In the genomic region with DNA sequence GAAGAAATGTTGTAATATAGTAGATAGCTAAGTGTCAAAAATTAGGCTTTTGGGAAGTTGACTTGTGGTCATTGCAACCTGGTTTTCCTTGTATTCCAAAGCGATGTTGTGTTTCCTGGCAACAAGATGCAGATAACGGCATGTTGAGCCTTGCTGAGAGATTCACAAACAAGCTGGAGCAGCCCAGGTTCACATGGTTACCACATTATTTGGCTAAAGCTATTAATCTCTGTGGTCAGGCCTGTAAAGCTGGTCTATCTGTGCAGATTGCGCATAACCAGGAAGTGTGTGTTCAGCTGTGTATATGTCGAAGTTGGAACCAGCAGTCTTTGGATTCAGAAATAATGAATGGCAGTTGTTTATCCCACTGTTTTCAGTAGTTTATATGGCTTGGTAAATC, we compare ENCODE assay signal across 8 cellular contexts. TPM values are rescaled to one million over a fixed set of nuclear protein-coding genes. Genes with fewer than 3 reads are reported as not detected.
DNase-seq lines count a peak whose midpoint lies in the region; ATAC-seq and TF ChIP-seq lines count a peak whose summit lies in the region.

No MANE protein-coding gene starts in this region.

- intact Hi-C loops in Panc1 (cut with micrococcal nuclease; ENCODE audit: unreplicated experiment), result loop anchor here (2.0 kb wide), 1 partner anchor 136 kb away; no protein-coding TSS in a partner anchor

- H3K36me3 ChIP-seq in Panc1 (ENCODE audit: control insufficient read depth, insufficient read depth, low read length) (peaks cover 11% of the 10 kb centered on the region), neutrophil (peaks cover 11% of the 10 kb centered on the region)

- TF ChIP-seq CTCF in Panc1 (IDR thresholded peaks at IDR 0.05), result no peak
- TF ChIP-seq CTCF in neutrophil (IDR thresholded peaks at IDR 0.05), result no peak

- ATAC-seq in GM21526 (IDR thresholded peaks at IDR 0.05; ENCODE audit: low FRiP score, unreplicated experiment) (peak; percentile 77), Panc1 (peak; percentile 54; the same call in 1 of the 2 replicates)
- no peak for ATAC-seq in activated CD4-positive, CD25-positive, alpha-beta regulatory T cell treated with anti-CD3 and anti-CD28 coated beads, Interleukin-2, amount 50 U/mL, for 24 hours

- no peaks in the 10 kb centered on the region for H3K9me3 ChIP-seq in Panc1 (ENCODE audit: control insufficient read depth, insufficient read depth, low read depth, low read length)
- H3K9me3 ChIP-seq in neutrophil, result no peaks in the 10 kb centered on the region

- H3K4me1 ChIP-seq in Panc1 (ENCODE audit: control insufficient read depth, insufficient read depth, low read length), result peaks cover 60% of the 10 kb centered on the region
- H3K4me1 ChIP-seq in neutrophil (ENCODE audit: control insufficient read depth in 1 of 2, insufficient read depth in 1 of 2, low read depth in 1 of 2, low read length in 1 of 2), result peaks cover 53 to 73% of the 10 kb centered on the region in 2 experiments

- no peak overlapping the region for H3K4me3 ChIP-seq in Panc1 (ENCODE audit: low read depth in 2 of 2, low read length in 2 of 2)
- H3K4me3 ChIP-seq in neutrophil (ENCODE audit: low read depth in 1 of 2, low read length in 1 of 2), result peak overlapping the region; percentile 28 to 33

- H3K27me3 ChIP-seq in Panc1 (ENCODE audit: control insufficient read depth, insufficient read depth, low read length) (no peaks in the 10 kb centered on the region), neutrophil (no peaks in the 10 kb centered on the region)

- BruUV-seq in Panc1 (replicated peaks; lab: Mats Ljungman, UMichigan), result no TSS peak

- CTCF ChIA-PET in Panc1 (lab: Charles Lee), result no interaction called here

- 0 out of 2 replicates have a peak overlapping the region, but pooled peaks have one; percentile 30 for H3K27ac ChIP-seq in Panc1 (ENCODE audit: low read length)
- peak overlapping the region; percentile 89 for H3K27ac ChIP-seq in epithelial cell of prostate
- peak overlapping the region; percentile 79 for H3K27ac ChIP-seq in neutrophil

- peak; percentile 24 for DNase-seq in GM03348 (ENCODE audit: low spot score)
- peak; percentile 31 for DNase-seq in HS-5 (ENCODE audit: low read depth)
- DNase-seq in Panc1 (ENCODE audit: low read depth, low spot score), result no peak
- peak; percentile 95 for DNase-seq in epithelial cell of prostate (ENCODE audit: low read depth, low spot score)
- DNase-seq in activated CD4-positive, alpha-beta T cell treated with anti-CD3 and anti-CD28 coated beads, Interleukin-2, amount 50 U/mL, for 1 hour, result no peak

- in situ Hi-C loops in Panc1 (cut with HindIII; ENCODE audit: low pct_unique_long_range_greater_than_20kb, low sequenced_read_pairs), result no loop called here

- POLR2A ChIA-PET in Panc1 (lab: Charles Lee), result no interaction called here

RNA-seq across cellular contexts. Expression of a gene that starts 6.6 kb away (rescaled TPM):
- total RNA-seq in Panc1 (2021; ENCODE audit: unreplicated experiment), result 22.1 TPM
- 11.0 TPM for polyA plus RNA-seq in Panc1 (2012; ENCODE audit: insufficient read length)

Comparison
In these comparisons a context has a peak if more than half of its experiments do, and no peak if none do; other contexts are left out.
1. DNase-seq: peak in GM03348 (single experiment), HS-5 (single experiment) and epithelial cell of prostate (single experiment); none in Panc1 (single experiment) and activated CD4-positive, alpha-beta T cell treated with anti-CD3 and anti-CD28 coated beads, Interleukin-2, amount 50 U/mL, for 1 hour (single experiment).
2. ATAC-seq: peak in GM21526 (single experiment) and Panc1 (single experiment); none in activated CD4-positive, CD25-positive, alpha-beta regulatory T cell treated with anti-CD3 and anti-CD28 coated beads, Interleukin-2, amount 50 U/mL, for 24 hours (0 of 2).
3. H3K27ac ChIP-seq: peak in every context shown above with its lines; median percentile 89 in epithelial cell of prostate; 79 in neutrophil; 30 in Panc1.
4. H3K4me3 ChIP-seq: peak in neutrophil (2 of 2); none in Panc1 (0 of 2).